Comparison of ENCODE assay signal across 10 cellular contexts in the genomic region with DNA sequence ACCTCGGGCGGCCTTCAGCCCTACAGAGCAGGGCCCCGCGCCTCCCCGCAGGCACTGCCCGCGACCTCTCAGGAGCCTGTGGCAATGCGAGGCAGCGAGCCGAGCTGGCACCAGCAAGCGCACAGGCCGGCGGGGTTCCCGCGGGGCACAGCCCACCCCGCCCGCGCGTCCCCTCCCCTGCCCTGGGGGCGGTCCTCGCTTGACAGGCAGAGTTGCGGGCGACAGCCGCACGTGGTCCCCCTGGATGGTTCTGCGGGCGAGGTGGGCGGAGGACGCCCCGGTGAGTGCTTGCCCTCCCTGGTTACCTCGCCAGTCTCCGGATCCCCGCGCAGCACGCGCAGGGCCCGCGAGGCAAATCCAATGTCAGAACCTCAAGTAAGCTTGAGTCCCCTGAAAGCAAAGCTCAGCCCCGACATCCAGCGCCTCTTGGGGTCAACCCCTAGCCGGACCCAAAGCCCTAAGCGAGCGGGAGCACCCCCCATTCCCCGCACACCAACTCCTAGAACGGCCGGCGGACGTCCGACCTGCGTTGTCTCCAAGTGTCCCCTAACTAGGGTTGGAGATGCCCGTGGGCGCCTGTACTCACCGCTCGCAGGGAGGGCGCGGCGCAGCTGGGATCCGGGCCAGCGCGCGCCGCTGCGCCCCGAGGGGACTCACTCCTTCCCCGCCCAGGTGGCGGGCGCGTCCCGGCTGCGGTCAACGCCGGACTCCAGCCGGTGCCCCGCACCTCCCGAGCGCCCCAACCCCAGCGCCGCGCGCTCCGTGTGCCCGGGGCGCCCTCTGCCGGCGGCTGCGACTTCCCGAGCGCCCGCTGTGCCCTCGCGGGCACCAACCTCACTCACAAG. TPM values are rescaled to one million over a fixed set of nuclear protein-coding genes. Genes with fewer than 3 reads are reported as not detected.
A peak's percentile ranks its signal among the peaks of the same experiment; 100 is the strongest.
DNase-seq lines count a peak whose midpoint lies in the region; ATAC-seq, FAIRE-seq and TF ChIP-seq lines count a peak whose summit lies in the region.
"Had no signal": no experiment of that assay in that cellular context is flagged by ENCODE, and none has a peak within 500 bp of the region (broad histone marks: within the 10 kb centered on the region; RNA-seq: fewer than 3 reads in every experiment).

DRD1 (minus strand) TSS at position 123 of the 845 bp plus-strand sequence. CDS start 1,083 bp downstream, outside the sequence.

- no peak for FAIRE-seq in pancreas (lab: Jason Lieb, UNC)
- FAIRE-seq: islet of Langerhans had no signal

- peak within 1 kb of the TSS; percentile 71 for H3K4me3 Mint-ChIP-seq in activated T-helper 1 cell treated with anti-CD3 and anti-CD28 coated beads, Interleukin-12 subunit alpha, Interleukin-12 subunit beta, Interleukin-2, Interleukin-4 antibody, amounts not matched to agents 30 ng/mL and 10 ng/mL and 1 ng/mL, durations not matched to agents 14 hours and 24 hours and 36 hours

- H3K4me1 ChIP-seq in pancreas: peaks cover 0 to 7% (median 5%) of the 10 kb centered on the region in 3 donors
- H3K4me1 ChIP-seq in upper lobe of right lung: peaks cover 5% of the 10 kb centered on the region

- TF ChIP-seq CTCF in fibroblast of the aortic adventitia (IDR thresholded peaks at IDR 0.05; ENCODE audit: insufficient read depth, low read length) (peak; percentile 45), pancreas (IDR thresholded peaks at IDR 0.05) (peak; percentile 51 to 75 (median 70)), upper lobe of right lung (IDR thresholded peaks at IDR 0.05) (peak; percentile 68)

- H3K36me3 Mint-ChIP-seq in activated T-helper 1 cell treated with anti-CD3 and anti-CD28 coated beads, Interleukin-12 subunit alpha, Interleukin-12 subunit beta, Interleukin-2, Interleukin-4 antibody, amounts not matched to agents 30 ng/mL and 10 ng/mL and 1 ng/mL, durations not matched to agents 14 hours and 24 hours and 36 hours (ENCODE audit: low read depth): no peaks in the 10 kb centered on the region

- DNase-seq in NCI-H2029 (lab: John Stamatoyannopoulos, UW) (peak; percentile 7), NCI-H2029 treated with DMSO at 0.1 percent for 48 hours (lab: John Stamatoyannopoulos, UW) (no peak), NCI-H146 treated with DMSO at 0.1 percent for 48 hours (lab: John Stamatoyannopoulos, UW; ENCODE audit: unreplicated experiment) (peak; percentile 33), fibroblast of the aortic adventitia (ENCODE audit: low read depth) (peak; percentile 23), pancreas (peak in 4 of 6 donors; percentile 52 to 90 (median 69)), upper lobe of right lung (peak; percentile 69)
- peak; percentile 28 for DNase-seq in activated T-helper 1 cell treated with anti-CD3 and anti-CD28 coated beads, Interleukin-12 subunit alpha, Interleukin-12 subunit beta, Interleukin-2, Interleukin-4 antibody, amounts not matched to agents 30 ng/mL and 10 ng/mL and 1 ng/mL, durations not matched to agents 14 hours and 24 hours and 36 hours (ENCODE audit: low spot score)
- DNase-seq: DND-41 had no signal

- H3K36me3 ChIP-seq in pancreas (no peaks in the 10 kb centered on the region), upper lobe of right lung (no peaks in the 10 kb centered on the region)

- peaks cover 5% of the 10 kb centered on the region for H3K4me1 Mint-ChIP-seq in activated T-helper 1 cell treated with anti-CD3 and anti-CD28 coated beads, Interleukin-12 subunit alpha, Interleukin-12 subunit beta, Interleukin-2, Interleukin-4 antibody, amounts not matched to agents 30 ng/mL and 10 ng/mL and 1 ng/mL, durations not matched to agents 14 hours and 24 hours and 36 hours (ENCODE audit: low read depth)

- H3K27me3 ChIP-seq in pancreas (peaks cover 0 to 17% (median 0%) of the 10 kb centered on the region in 4 donors), upper lobe of right lung (peaks cover 46% of the 10 kb centered on the region)

- H3K27me3 Mint-ChIP-seq in activated T-helper 1 cell treated with anti-CD3 and anti-CD28 coated beads, Interleukin-12 subunit alpha, Interleukin-12 subunit beta, Interleukin-2, Interleukin-4 antibody, amounts not matched to agents 30 ng/mL and 10 ng/mL and 1 ng/mL, durations not matched to agents 14 hours and 24 hours and 36 hours (ENCODE audit: insufficient read depth): peaks cover 75% of the 10 kb centered on the region

- no peak within 1 kb of the TSS for H3K27ac Mint-ChIP-seq in activated T-helper 1 cell treated with anti-CD3 and anti-CD28 coated beads, Interleukin-12 subunit alpha, Interleukin-12 subunit beta, Interleukin-2, Interleukin-4 antibody, amounts not matched to agents 30 ng/mL and 10 ng/mL and 1 ng/mL, durations not matched to agents 14 hours and 24 hours and 36 hours

- ATAC-seq in pancreas (peak; percentile 93 to 97 (median 94)), upper lobe of right lung (peak; percentile 86), GM19035 (IDR thresholded peaks at IDR 0.05; ENCODE audit: unreplicated experiment) (no peak)

- H3K9me3 ChIP-seq in pancreas (no peaks in the 10 kb centered on the region), upper lobe of right lung (no peaks in the 10 kb centered on the region)

- no peak within 1 kb of the TSS for H3K27ac ChIP-seq in pancreas
- peak within 1 kb of the TSS; percentile 11 for H3K27ac ChIP-seq in upper lobe of right lung

- intact Hi-C loops in activated T-helper 1 cell treated with anti-CD3 and anti-CD28 coated beads, Interleukin-12 subunit alpha, Interleukin-12 subunit beta, Interleukin-2, Interleukin-4 antibody, amounts not matched to agents 30 ng/mL and 10 ng/mL and 1 ng/mL, durations not matched to agents 14 hours and 24 hours and 36 hours (cut with micrococcal nuclease): loop anchor here (1.0 kb wide), 2 partner anchors 34 to 493 kb away; partner anchors contain the start of gene SFXN1
- intact Hi-C loops in pancreas (cut with DNase I): loop anchor here in 1 of 3 donors (5.0 kb wide), 1 partner anchor 492 kb away; no protein-coding TSS in a partner anchor
- intact Hi-C loops in upper lobe of right lung (cut with DNase I): loop anchor here (10.0 kb wide), 1 partner anchor 499 kb away; no protein-coding TSS in a partner anchor

- WGBS in pancreas, 2 donors: 1% methylated on average over 69 to 91 of the region's 91 CpGs

- H3K4me3 ChIP-seq in fibroblast of the aortic adventitia (ENCODE audit: low read depth, low read length): peak within 1 kb of the TSS; percentile 25
- H3K4me3 ChIP-seq in pancreas: peak within 1 kb of the TSS in 3 of 4 donors; percentile 12 to 42 (median 34)
- H3K4me3 ChIP-seq in upper lobe of right lung: peak within 1 kb of the TSS; percentile 45

- H3K9me3 Mint-ChIP-seq in activated T-helper 1 cell treated with anti-CD3 and anti-CD28 coated beads, Interleukin-12 subunit alpha, Interleukin-12 subunit beta, Interleukin-2, Interleukin-4 antibody, amounts not matched to agents 30 ng/mL and 10 ng/mL and 1 ng/mL, durations not matched to agents 14 hours and 24 hours and 36 hours: no peaks in the 10 kb centered on the region

RNA-seq across cellular contexts. Expression of gene DRD1, which starts in this region (rescaled TPM):
- not detected in 2 replicates for total RNA-seq in activated T-helper 1 cell treated with anti-CD3 and anti-CD28 coated beads, Interleukin-12 subunit alpha, Interleukin-12 subunit beta, Interleukin-2, Interleukin-4 antibody, amounts not matched to agents 30 ng/mL and 10 ng/mL and 1 ng/mL, durations not matched to agents 14 hours and 24 hours and 36 hours
- 0.18 TPM in 1 of 2 replicates, not detected in the other for total RNA-seq in fibroblast of the aortic adventitia (ENCODE audit: low replicate concordance)
- under 1 TPM in 3 of 6 donors, not detected in 3; 0.05 to 0.06 (median 0.06) TPM for total RNA-seq in pancreas
- under 1 TPM; 0.04 to 0.21 TPM for polyA plus RNA-seq in pancreas
- total RNA-seq in upper lobe of right lung: 0.58 TPM

Comparison
In these comparisons a context has a peak if more than half of its experiments do, and no peak if none do; other contexts are left out.
1. Peak in DNase-seq in activated T-helper 1 cell treated with anti-CD3 and anti-CD28 coated beads, Interleukin-12 subunit alpha, Interleukin-12 subunit beta, Interleukin-2, Interleukin-4 antibody, amounts not matched to agents 30 ng/mL and 10 ng/mL and 1 ng/mL, durations not matched to agents 14 hours and 24 hours and 36 hours; RNA of the gene not detected or under 1 TPM.
2. Peak in DNase-seq and H3K4me3 ChIP-seq in fibroblast of the aortic adventitia; RNA of the gene not detected or under 1 TPM.
3. Peak in DNase-seq, ATAC-seq and H3K4me3 ChIP-seq in pancreas; RNA of the gene not detected or under 1 TPM.
4. Peak in DNase-seq, ATAC-seq, H3K4me3 ChIP-seq and H3K27ac ChIP-seq in upper lobe of right lung; RNA of the gene not detected or under 1 TPM.